In the genomic region with DNA sequence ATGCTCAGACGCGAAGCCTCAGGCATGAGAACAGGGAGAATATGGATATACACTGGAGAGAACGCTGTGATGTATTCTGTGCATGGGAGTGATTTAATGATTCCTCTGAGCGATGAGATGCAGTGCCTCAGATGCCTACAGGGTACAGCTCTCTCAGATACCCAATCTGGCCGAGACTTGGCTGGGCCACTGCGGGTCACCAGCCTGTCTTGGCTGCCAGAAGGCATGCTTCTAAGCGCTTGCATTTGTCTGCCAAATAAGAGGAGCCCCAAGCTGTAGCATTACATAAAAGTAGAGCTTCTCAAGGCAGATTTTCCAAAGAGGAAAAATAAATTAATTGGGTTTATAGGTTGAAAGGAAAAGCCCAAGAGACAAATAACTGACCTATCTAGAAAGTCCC, we compare ENCODE assay signal across 27 cellular contexts.
"Had no signal": no experiment of that assay in that cellular context is flagged by ENCODE, and none has a peak within 500 bp of the region (broad histone marks: within the 10 kb centered on the region; RNA-seq: fewer than 3 reads in every experiment).

No MANE protein-coding gene starts in this region.

- H3K27me3 ChIP-seq: ascending aorta, esophagus muscularis mucosa, foreskin keratinocyte, gastrocnemius medialis, heart left ventricle had no signal

- H3K4me1 ChIP-seq: ascending aorta, esophagus muscularis mucosa, foreskin keratinocyte, gastrocnemius medialis, heart left ventricle had no signal

- H3K4me3 ChIP-seq: ascending aorta, coronary artery, dorsolateral prefrontal cortex, esophagus muscularis mucosa, gastrocnemius medialis, heart left ventricle had no signal

- H3K36me3 ChIP-seq: ascending aorta, esophagus muscularis mucosa, gastrocnemius medialis, heart left ventricle, WERI-Rb-1 had no signal

- DNase-seq: activated B cell treated with CpG ODN at 0.5 μM for 24 hours; activated CD4-positive, alpha-beta T cell treated with anti-CD3 and anti-CD28 coated beads for 48 hours; activated CD4-positive, alpha-beta T cell treated with anti-CD3 and anti-CD28 coated beads, Interleukin-2, amount 50 U/mL, for 1 hour; activated CD4-positive, alpha-beta T cell treated with anti-CD3 and anti-CD28 coated beads, Interleukin-2, amount 50 U/mL, for 48 hours; activated CD8-positive, alpha-beta memory T cell treated with anti-CD3 and anti-CD28 coated beads, Interleukin-2, amount 10 ng/mL, durations not matched to agents 7 days and 5 days; activated CD8-positive, alpha-beta memory T cell treated with anti-CD3 and anti-CD28 coated beads, Interleukin-2, amount 50 U/mL, for 4 hours; activated CD8-positive, alpha-beta T cell treated with anti-CD3 and anti-CD28 coated beads, Interleukin-2, amount 10 ng/mL, durations not matched to agents 7 days and 5 days; activated gamma-delta T cell; activated naive CD4-positive, alpha-beta T cell; activated naive CD4-positive, alpha-beta T cell treated with anti-CD3 and anti-CD28 coated beads, Interleukin-2, amount 10 ng/mL, durations not matched to agents 7 days and 5 days; activated naive CD8-positive, alpha-beta T cell treated with anti-CD3 and anti-CD28 coated beads, Interleukin-2, amount 10 ng/mL, durations not matched to agents 7 days and 5 days; activated T-cell treated with anti-CD3 and anti-CD28 coated beads, Interleukin-2, amount 50 U/mL, for 1 hour; activated T-cell treated with anti-CD3 and anti-CD28 coated beads, Interleukin-2, amount 50 U/mL, for 72 hours; effector memory CD8-positive, alpha-beta T cell; erythroblast; foreskin keratinocyte; gastrocnemius medialis; glutamatergic neuron; heart left ventricle; T-helper 1 cell; T-helper 17 cell; T1000; WERI-Rb-1 had no signal

- H3K27ac ChIP-seq: ascending aorta, coronary artery, esophagus muscularis mucosa, foreskin keratinocyte, gastrocnemius medialis, heart left ventricle, WERI-Rb-1 had no signal

- H3K9me3 ChIP-seq: ascending aorta, esophagus muscularis mucosa, gastrocnemius medialis, heart left ventricle had no signal
